ENCODE assay signal across 8 cellular contexts in genomic region chr20:48697845-48698491, GRCh38.
DNase-seq lines count a peak whose midpoint lies in the region; ATAC-seq and TF ChIP-seq lines count a peak whose summit lies in the region.

No MANE protein-coding gene starts in this region.

- no peak overlapping the region for H2AFZ ChIP-seq in GM23338

- H3K4me2 ChIP-seq in GM23338 = no peak overlapping the region

- H3K4me3 Mint-ChIP-seq in GM23338 (no peak overlapping the region), mesothelial cell of epicardium (no peak overlapping the region)

- no peak for ATAC-seq in GM23338
- no peak for ATAC-seq in HG03039 (IDR thresholded peaks at IDR 0.05; ENCODE audit: unreplicated experiment)
- ATAC-seq in GM21367 (IDR thresholded peaks at IDR 0.05; ENCODE audit: unreplicated experiment) = no peak
- ATAC-seq in GM19397 (IDR thresholded peaks at IDR 0.05; ENCODE audit: unreplicated experiment) = no peak

- no peaks in the 10 kb centered on the region; the same call in 1 of the 2 replicates for H3K4me1 ChIP-seq in GM23338 (ENCODE audit: insufficient read depth)

- no peaks in the 10 kb centered on the region for H3K36me3 ChIP-seq in GM23338 (ENCODE audit: insufficient read depth)

- H3K9me2 ChIP-seq in GM23338 (ENCODE audit: insufficient read depth) = 0 out of 2 replicates have a peak, but pooled peaks cover 10% of the 10 kb centered on the region

- TF ChIP-seq CTCF in GM23338 (conservative IDR thresholded peaks at IDR 0.05; ENCODE audit: low read depth in 2 of 2) = no peak
- TF ChIP-seq CTCF in mesothelial cell of epicardium (IDR thresholded peaks at IDR 0.05; ENCODE audit: unreplicated experiment) = no peak

- no peak overlapping the region for H3K27ac ChIP-seq in GM23338 (ENCODE audit: low read depth)

- no peak overlapping the region for H3K4me3 ChIP-seq in GM23338

- no peaks in the 10 kb centered on the region for H3K79me2 ChIP-seq in GM23338 (replicated peaks; ENCODE audit: insufficient read depth)

- H3K27me3 ChIP-seq in GM23338 (ENCODE audit: insufficient read depth) = no peaks in the 10 kb centered on the region

- peaks cover 9% of the 10 kb centered on the region; the same call in 2 of the 3 replicates for H3K4me1 Mint-ChIP-seq in GM23338
- H3K4me1 Mint-ChIP-seq in mesothelial cell of epicardium = peaks cover 17% of the 10 kb centered on the region

- H3F3A ChIP-seq in GM23338 (replicated peaks; ENCODE audit: low read depth) = no peaks in the 10 kb centered on the region

- H3K9me3 Mint-ChIP-seq in GM23338 = no peaks in the 10 kb centered on the region
- no peaks in the 10 kb centered on the region for H3K9me3 Mint-ChIP-seq in mesothelial cell of epicardium

- no peaks in the 10 kb centered on the region for H4K20me1 ChIP-seq in GM23338 (replicated peaks; ENCODE audit: insufficient read depth)

- H3K27ac Mint-ChIP-seq in GM23338 (peak overlapping the region; percentile 6; the same call in 1 of the 2 replicates), mesothelial cell of epicardium (peak overlapping the region; percentile 74)

- no peak for DNase-seq in GM23338 (ENCODE audit: low spot score)
- DNase-seq in NCI-H524 treated with DMSO at 0.1 percent for 48 hours (lab: John Stamatoyannopoulos, UW) = peak; percentile 3
- DNase-seq in dedifferentiated amniotic fluid mesenchymal stem cell (ENCODE audit: extremely low spot score) = peak; percentile 35
- peak; percentile 87 for DNase-seq in mesothelial cell of epicardium (ENCODE audit: low spot score in 2 of 2, unreplicated experiment in 2 of 2)
- no peak for DNase-seq in 8988T

- H3K36me3 Mint-ChIP-seq in GM23338 (ENCODE audit: low read depth) = no peaks in the 10 kb centered on the region
- H3K36me3 Mint-ChIP-seq in mesothelial cell of epicardium = no peaks in the 10 kb centered on the region

- peaks cover 2% of the 10 kb centered on the region for H3K27me3 Mint-ChIP-seq in GM23338 (ENCODE audit: insufficient read depth, low read depth, poor library complexity)
- no peaks in the 10 kb centered on the region for H3K27me3 Mint-ChIP-seq in mesothelial cell of epicardium (ENCODE audit: low read depth)

TF ChIP-seq in GM23338, 12 proteins besides CTCF, POLR2A, EP300 and RAD21:
- TF ChIP-seq ZNF331 (CRISPR knock-in tag; IDR thresholded peaks at IDR 0.05; ENCODE audit: low read depth) = no peak
- TF ChIP-seq ZNF114 (CRISPR knock-in tag; IDR thresholded peaks at IDR 0.05) = no peak
- no peak for TF ChIP-seq NANOG (IDR thresholded peaks at IDR 0.05; ENCODE audit: borderline replicate concordance)
- TF ChIP-seq CREB1 (CRISPR knock-in tag; IDR thresholded peaks at IDR 0.05; ENCODE audit: low read depth) = no peak
- no peak for TF ChIP-seq EZH2 (IDR thresholded peaks at IDR 0.05; ENCODE audit: low read depth, unreplicated experiment)
- TF ChIP-seq, protein P1, sequence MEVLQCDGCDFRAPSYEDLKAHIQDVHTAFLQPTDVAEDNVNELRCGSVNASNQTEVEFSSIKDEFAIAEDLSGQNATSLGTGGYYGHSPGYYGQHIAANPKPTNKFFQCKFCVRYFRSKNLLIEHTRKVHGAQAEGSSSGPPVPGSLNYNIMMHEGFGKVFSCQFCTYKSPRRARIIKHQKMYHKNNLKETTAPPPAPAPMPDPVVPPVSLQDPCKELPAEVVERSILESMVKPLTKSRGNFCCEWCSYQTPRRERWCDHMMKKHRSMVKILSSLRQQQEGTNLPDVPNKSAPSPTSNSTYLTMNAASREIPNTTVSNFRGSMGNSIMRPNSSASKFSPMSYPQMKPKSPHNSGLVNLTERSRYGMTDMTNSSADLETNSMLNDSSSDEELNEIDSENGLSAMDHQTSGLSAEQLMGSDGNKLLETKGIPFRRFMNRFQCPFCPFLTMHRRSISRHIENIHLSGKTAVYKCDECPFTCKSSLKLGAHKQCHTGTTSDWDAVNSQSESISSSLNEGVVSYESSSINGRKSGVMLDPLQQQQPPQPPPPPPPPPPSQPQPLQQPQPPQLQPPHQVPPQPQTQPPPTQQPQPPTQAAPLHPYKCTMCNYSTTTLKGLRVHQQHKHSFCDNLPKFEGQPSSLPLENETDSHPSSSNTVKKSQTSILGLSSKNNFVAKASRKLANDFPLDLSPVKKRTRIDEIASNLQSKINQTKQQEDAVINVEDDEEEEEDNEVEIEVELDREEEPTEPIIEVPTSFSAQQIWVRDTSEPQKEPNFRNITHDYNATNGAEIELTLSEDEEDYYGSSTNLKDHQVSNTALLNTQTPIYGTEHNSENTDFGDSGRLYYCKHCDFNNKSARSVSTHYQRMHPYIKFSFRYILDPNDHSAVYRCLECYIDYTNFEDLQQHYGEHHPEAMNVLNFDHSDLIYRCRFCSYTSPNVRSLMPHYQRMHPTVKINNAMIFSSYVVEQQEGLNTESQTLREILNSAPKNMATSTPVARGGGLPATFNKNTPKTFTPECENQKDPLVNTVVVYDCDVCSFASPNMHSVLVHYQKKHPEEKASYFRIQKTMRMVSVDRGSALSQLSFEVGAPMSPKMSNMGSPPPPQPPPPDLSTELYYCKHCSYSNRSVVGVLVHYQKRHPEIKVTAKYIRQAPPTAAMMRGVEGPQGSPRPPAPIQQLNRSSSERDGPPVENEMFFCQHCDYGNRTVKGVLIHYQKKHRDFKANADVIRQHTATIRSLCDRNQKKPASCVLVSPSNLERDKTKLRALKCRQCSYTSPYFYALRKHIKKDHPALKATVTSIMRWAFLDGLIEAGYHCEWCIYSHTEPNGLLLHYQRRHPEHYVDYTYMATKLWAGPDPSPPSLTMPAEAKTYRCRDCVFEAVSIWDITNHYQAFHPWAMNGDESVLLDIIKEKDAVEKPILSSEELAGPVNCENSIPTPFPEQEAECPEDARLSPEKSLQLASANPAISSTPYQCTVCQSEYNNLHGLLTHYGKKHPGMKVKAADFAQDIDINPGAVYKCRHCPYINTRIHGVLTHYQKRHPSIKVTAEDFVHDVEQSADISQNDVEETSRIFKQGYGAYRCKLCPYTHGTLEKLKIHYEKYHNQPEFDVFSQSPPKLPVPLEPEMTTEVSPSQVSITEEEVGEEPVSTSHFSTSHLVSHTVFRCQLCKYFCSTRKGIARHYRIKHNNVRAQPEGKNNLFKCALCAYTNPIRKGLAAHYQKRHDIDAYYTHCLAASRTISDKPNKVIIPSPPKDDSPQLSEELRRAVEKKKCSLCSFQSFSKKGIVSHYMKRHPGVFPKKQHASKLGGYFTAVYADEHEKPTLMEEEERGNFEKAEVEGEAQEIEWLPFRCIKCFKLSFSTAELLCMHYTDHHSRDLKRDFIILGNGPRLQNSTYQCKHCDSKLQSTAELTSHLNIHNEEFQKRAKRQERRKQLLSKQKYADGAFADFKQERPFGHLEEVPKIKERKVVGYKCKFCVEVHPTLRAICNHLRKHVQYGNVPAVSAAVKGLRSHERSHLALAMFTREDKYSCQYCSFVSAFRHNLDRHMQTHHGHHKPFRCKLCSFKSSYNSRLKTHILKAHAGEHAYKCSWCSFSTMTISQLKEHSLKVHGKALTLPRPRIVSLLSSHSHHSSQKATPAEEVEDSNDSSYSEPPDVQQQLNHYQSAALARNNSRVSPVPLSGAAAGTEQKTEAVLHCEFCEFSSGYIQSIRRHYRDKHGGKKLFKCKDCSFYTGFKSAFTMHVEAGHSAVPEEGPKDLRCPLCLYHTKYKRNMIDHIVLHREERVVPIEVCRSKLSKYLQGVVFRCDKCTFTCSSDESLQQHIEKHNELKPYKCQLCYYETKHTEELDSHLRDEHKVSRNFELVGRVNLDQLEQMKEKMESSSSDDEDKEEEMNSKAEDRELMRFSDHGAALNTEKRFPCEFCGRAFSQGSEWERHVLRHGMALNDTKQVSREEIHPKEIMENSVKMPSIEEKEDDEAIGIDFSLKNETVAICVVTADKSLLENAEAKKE (CRISPR knock-in tag; IDR thresholded peaks at IDR 0.05) = no peak
- TF ChIP-seq POLR2AphosphoS5 (IDR thresholded peaks at IDR 0.05; ENCODE audit: low read depth) = no peak
- TF ChIP-seq EZH2phosphoT487 (IDR thresholded peaks at IDR 0.05; ENCODE audit: unreplicated experiment) = no peak
- no peak for TF ChIP-seq STAT1 (IDR thresholded peaks at IDR 0.05; ENCODE audit: unreplicated experiment)
- TF ChIP-seq, protein P2, sequence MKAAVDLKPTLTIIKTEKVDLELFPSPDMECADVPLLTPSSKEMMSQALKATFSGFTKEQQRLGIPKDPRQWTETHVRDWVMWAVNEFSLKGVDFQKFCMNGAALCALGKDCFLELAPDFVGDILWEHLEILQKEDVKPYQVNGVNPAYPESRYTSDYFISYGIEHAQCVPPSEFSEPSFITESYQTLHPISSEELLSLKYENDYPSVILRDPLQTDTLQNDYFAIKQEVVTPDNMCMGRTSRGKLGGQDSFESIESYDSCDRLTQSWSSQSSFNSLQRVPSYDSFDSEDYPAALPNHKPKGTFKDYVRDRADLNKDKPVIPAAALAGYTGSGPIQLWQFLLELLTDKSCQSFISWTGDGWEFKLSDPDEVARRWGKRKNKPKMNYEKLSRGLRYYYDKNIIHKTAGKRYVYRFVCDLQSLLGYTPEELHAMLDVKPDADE (IDR thresholded peaks at IDR 0.05) = no peak
- no peak for TF ChIP-seq REST (IDR thresholded peaks at IDR 0.05; ENCODE audit: unreplicated experiment)
- TF ChIP-seq JUNB (IDR thresholded peaks at IDR 0.05; ENCODE audit: unreplicated experiment) = no peak
TF ChIP-seq in GM23338: peak in this region for 0.

Comparison
In these comparisons a context has a peak if more than half of its experiments do, and no peak if none do; other contexts are left out.
1. DNase-seq: peak in NCI-H524 treated with DMSO at 0.1 percent for 48 hours (single experiment), dedifferentiated amniotic fluid mesenchymal stem cell (single experiment) and mesothelial cell of epicardium (2 of 2); none in GM23338 (single experiment) and 8988T (single experiment).